Comparison of ENCODE assay signal across 7 cellular contexts in the genomic region with DNA sequence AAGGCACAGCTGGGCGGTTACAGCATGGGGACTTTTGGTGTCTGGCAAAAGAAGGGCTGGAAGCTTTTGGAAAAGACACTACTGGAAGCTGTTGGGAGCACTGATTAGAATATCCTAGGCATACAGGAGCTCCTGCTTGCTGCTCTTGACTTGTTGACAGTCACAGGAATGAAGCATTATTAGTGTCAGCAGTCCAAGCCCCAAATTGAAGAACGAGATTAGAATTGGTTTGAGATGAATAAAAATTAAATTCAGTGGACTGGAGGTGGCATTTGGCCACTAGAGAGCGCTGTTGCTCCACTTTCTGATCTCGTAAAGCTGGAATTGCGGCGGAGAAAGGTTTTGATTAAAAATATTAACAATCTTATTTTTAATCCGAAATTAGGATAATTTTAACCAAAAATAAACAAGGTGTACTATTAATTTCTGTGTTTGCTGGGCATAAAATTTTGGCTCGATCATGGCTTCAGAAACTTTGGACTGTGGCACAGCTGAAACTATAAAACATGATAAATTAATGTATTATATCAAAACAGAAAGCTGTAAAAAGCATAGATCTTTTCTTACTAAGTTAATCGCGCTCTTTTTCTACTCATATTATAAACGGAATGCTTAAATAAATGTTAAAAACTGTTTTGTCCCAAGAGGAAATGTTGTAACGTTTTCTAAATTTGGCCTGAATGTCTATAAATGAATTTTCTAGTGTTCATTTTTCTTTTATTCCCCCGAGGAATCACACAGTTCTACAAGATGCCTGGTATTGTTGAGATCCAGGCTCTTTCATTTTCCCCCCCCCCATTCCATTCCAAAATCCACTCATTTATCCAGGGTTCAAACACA. TPM values are rescaled to one million over a fixed set of nuclear protein-coding genes. Genes with fewer than 3 reads are reported as not detected.
DNase-seq lines count a peak whose midpoint lies in the region; FAIRE-seq and TF ChIP-seq lines count a peak whose summit lies in the region.

No MANE protein-coding gene starts in this region.

- no peaks in the 10 kb centered on the region for H3K36me3 ChIP-seq in muscle layer of colon (ENCODE audit: insufficient read depth, low read length)

- POLR2A ChIA-PET in activated CD4-positive, alpha-beta T cell treated with anti-CD3 and anti-CD28 coated beads, Interleukin-2, amount 10 ng/mL, durations not matched to agents 7 days and 5 days (lab: Charles Lee): no interaction called here

- H3K4me3 Mint-ChIP-seq in activated CD4-positive, alpha-beta T cell treated with anti-CD3 and anti-CD28 coated beads, Interleukin-2, amount 10 ng/mL, durations not matched to agents 7 days and 5 days: no peak overlapping the region

- TF ChIP-seq POLR2A in GM12892 (IDR thresholded peaks at IDR 0.05; ENCODE audit: low read depth, low read length): no peak

- H3K27ac Mint-ChIP-seq in activated CD4-positive, alpha-beta T cell treated with anti-CD3 and anti-CD28 coated beads, Interleukin-2, amount 10 ng/mL, durations not matched to agents 7 days and 5 days: no peak overlapping the region

- H3K27me3 Mint-ChIP-seq in activated CD4-positive, alpha-beta T cell treated with anti-CD3 and anti-CD28 coated beads, Interleukin-2, amount 10 ng/mL, durations not matched to agents 7 days and 5 days: peaks cover 74% of the 10 kb centered on the region

- TF ChIP-seq CTCF in dorsolateral prefrontal cortex (IDR thresholded peaks at IDR 0.05 in 54 of 56, conservative IDR thresholded peaks at IDR 0.05 in 2 of 56; ENCODE audit: low read depth in 1 of 56, partially characterized antibody in 56 of 56): peak; percentile 73 to 98 (median 90)

- peaks cover 19% of the 10 kb centered on the region for H3K4me1 Mint-ChIP-seq in activated CD4-positive, alpha-beta T cell treated with anti-CD3 and anti-CD28 coated beads, Interleukin-2, amount 10 ng/mL, durations not matched to agents 7 days and 5 days

- peak overlapping the region; percentile 23 for H3K9ac ChIP-seq in muscle layer of colon (ENCODE audit: low read length)

- CTCF ChIA-PET in activated CD4-positive, alpha-beta T cell treated with anti-CD3 and anti-CD28 coated beads, Interleukin-2, amount 10 ng/mL, durations not matched to agents 7 days and 5 days (lab: Charles Lee): interaction anchor here (0.7 to 2.3 kb wide), 21 partner anchors 14 to 1790 kb away, joined by 3 to 8 read pairs (median 4); a partner anchor contains a TSS

- H3K27ac ChIP-seq in dorsolateral prefrontal cortex: no peak overlapping the region
- peak overlapping the region; percentile 74 for H3K27ac ChIP-seq in muscle layer of colon (ENCODE audit: low read depth, low read length)

- H3K36me3 Mint-ChIP-seq in activated CD4-positive, alpha-beta T cell treated with anti-CD3 and anti-CD28 coated beads, Interleukin-2, amount 10 ng/mL, durations not matched to agents 7 days and 5 days (ENCODE audit: low read depth): no peaks in the 10 kb centered on the region

- H3K4me3 ChIP-seq in dorsolateral prefrontal cortex (no peak overlapping the region), muscle layer of colon (ENCODE audit: low read depth in 1 of 2, low read length in 2 of 2) (peak overlapping the region in 1 of 2 donors; percentile 68)

- H3K4me1 ChIP-seq in muscle layer of colon (ENCODE audit: insufficient read depth, low read length): peaks cover 23% of the 10 kb centered on the region

- FAIRE-seq in GM12892 (lab: Jason Lieb, UNC): peak; percentile 64

- H3K9me3 Mint-ChIP-seq in activated CD4-positive, alpha-beta T cell treated with anti-CD3 and anti-CD28 coated beads, Interleukin-2, amount 10 ng/mL, durations not matched to agents 7 days and 5 days: no peaks in the 10 kb centered on the region

- intact Hi-C loops in dorsolateral prefrontal cortex (cut with DNase I): loop anchor here (1.0 to 10.0 kb wide), 5 partner anchors 510 to 1790 kb away; no protein-coding TSS in a partner anchor

- H3K9me3 ChIP-seq in muscle layer of colon (ENCODE audit: low read length): no peaks in the 10 kb centered on the region

- peaks cover 22 to 100% (median 95%) of the 10 kb centered on the region in 45 donors for H3K27me3 ChIP-seq in dorsolateral prefrontal cortex
- peaks cover 0 to 8% of the 10 kb centered on the region in 2 donors for H3K27me3 ChIP-seq in muscle layer of colon (ENCODE audit: control insufficient read depth in 1 of 2, insufficient read depth in 2 of 2, low read length in 2 of 2)

- DNase-seq in GM12892 (ENCODE audit: insufficient read length) (no peak), NCI-H2171 (lab: John Stamatoyannopoulos, UW) (peak; percentile 45), dorsolateral prefrontal cortex (peak in 9 of 10 donors; percentile 47 to 74 (median 63)), GM19240 (ENCODE audit: insufficient read length, low spot score) (no peak)
- peak; percentile 70 for DNase-seq in activated CD4-positive, alpha-beta T cell treated with anti-CD3 and anti-CD28 coated beads, Interleukin-2, amount 10 ng/mL, durations not matched to agents 7 days and 5 days
- peak; percentile 30 to 78 (median 56) for DNase-seq in stimulated activated naive CD4-positive, alpha-beta T cell (lab: John Stamatoyannopoulos, UW)

RNA-seq across cellular contexts. Expression of a gene that starts 2.4 kb away (rescaled TPM):
- not detected for polyA plus RNA-seq in GM12892 (2012; ENCODE audit: missing spikeins)
- total RNA-seq in activated CD4-positive, alpha-beta T cell treated with anti-CD3 and anti-CD28 coated beads, Interleukin-2, amount 10 ng/mL, durations not matched to agents 7 days and 5 days: not detected
- total RNA-seq in dorsolateral prefrontal cortex: not detected

RNA-seq across cellular contexts. Expression of a gene that starts 4.6 kb away (rescaled TPM):
- polyA plus RNA-seq in GM12892 (2012; ENCODE audit: missing spikeins): not detected
- total RNA-seq in activated CD4-positive, alpha-beta T cell treated with anti-CD3 and anti-CD28 coated beads, Interleukin-2, amount 10 ng/mL, durations not matched to agents 7 days and 5 days: not detected
- total RNA-seq in dorsolateral prefrontal cortex: under 1 TPM in 1 of 120 experiments, not detected in 119; 0.23 TPM

RNA-seq across cellular contexts. Expression of a gene that starts 10.6 kb away (rescaled TPM):
- polyA plus RNA-seq in GM12892 (2012; ENCODE audit: missing spikeins): not detected
- not detected for total RNA-seq in activated CD4-positive, alpha-beta T cell treated with anti-CD3 and anti-CD28 coated beads, Interleukin-2, amount 10 ng/mL, durations not matched to agents 7 days and 5 days
- under 1 TPM in 1 of 120 experiments, not detected in 119; 0.24 TPM for total RNA-seq in dorsolateral prefrontal cortex

RNA-seq across cellular contexts. Expression of a gene that starts 20.1 kb away (rescaled TPM):
- not detected for polyA plus RNA-seq in GM12892 (2012; ENCODE audit: missing spikeins)
- total RNA-seq in activated CD4-positive, alpha-beta T cell treated with anti-CD3 and anti-CD28 coated beads, Interleukin-2, amount 10 ng/mL, durations not matched to agents 7 days and 5 days: not detected
- not detected for total RNA-seq in dorsolateral prefrontal cortex

RNA-seq across cellular contexts. Expression of a gene that starts 24.2 kb away (rescaled TPM):
- not detected for polyA plus RNA-seq in GM12892 (2012; ENCODE audit: missing spikeins)
- not detected for total RNA-seq in activated CD4-positive, alpha-beta T cell treated with anti-CD3 and anti-CD28 coated beads, Interleukin-2, amount 10 ng/mL, durations not matched to agents 7 days and 5 days
- total RNA-seq in dorsolateral prefrontal cortex: not detected

Comparison
In these comparisons a context has a peak if more than half of its experiments do, and no peak if none do; other contexts are left out.
1. DNase-seq: peak in NCI-H2171 (single experiment), activated CD4-positive, alpha-beta T cell treated with anti-CD3 and anti-CD28 coated beads, Interleukin-2, amount 10 ng/mL, durations not matched to agents 7 days and 5 days (single experiment), dorsolateral prefrontal cortex (9 of 10) and stimulated activated naive CD4-positive, alpha-beta T cell (6 of 6); none in GM12892 (single experiment) and GM19240 (single experiment).